In genomic region chr5:174378116-174378874, GRCh38 we compare ENCODE assay signal across 24 cellular contexts.
"Had no signal": no experiment of that assay in that cellular context is flagged by ENCODE, and none has a peak within 500 bp of the region (broad histone marks: within the 10 kb centered on the region; RNA-seq: fewer than 3 reads in every experiment).

No MANE protein-coding gene starts in this region.

- H3K36me3 ChIP-seq: adrenal gland, Peyer's patch had no signal

- DNase-seq: activated CD4-positive, alpha-beta T cell treated with anti-CD3 and anti-CD28 coated beads, Interleukin-2, amount 50 U/mL, for 1 hour; activated CD4-positive, CD25-positive, alpha-beta regulatory T cell; activated CD8-positive, alpha-beta memory T cell treated with anti-CD3 and anti-CD28 coated beads, Interleukin-2, amount 50 U/mL, for 4 hours; activated CD8-positive, alpha-beta T cell treated with anti-CD3 and anti-CD28 coated beads for 36 hours; activated naive CD4-positive, alpha-beta T cell treated with anti-CD3 and anti-CD28 coated beads, Interleukin-2, amount 50 U/mL, for 16 hours; activated naive CD8-positive, alpha-beta T cell treated with anti-CD3 and anti-CD28 coated beads, Interleukin-2, amount 10 ng/mL, durations not matched to agents 7 days and 5 days; adrenal gland; anterior cingulate cortex; caudate nucleus; NCI-H1092; NCI-H1417 treated with DMSO at 0.1 percent for 48 hours; NCI-H1694; NCI-H2029; NCI-H2107; NCI-H2171 treated with DMSO at 0.1 percent for 48 hours; NCI-H345; NCI-H510A; NCI-H526 treated with DMSO at 0.1 percent for 48 hours; NCI-H82; Peyer's patch; T-helper 1 cell had no signal

- H3K9ac ChIP-seq: KMS-11 had no signal

- H3K4me2 ChIP-seq: KMS-11 had no signal

- H3K27ac ChIP-seq: adrenal gland, KMS-11, Peyer's patch, SK-N-MC, VCaP had no signal

- H3K9me3 ChIP-seq: adrenal gland, Peyer's patch had no signal

- H3K4me1 ChIP-seq: adrenal gland, Peyer's patch had no signal

- ATAC-seq: activated CD8-positive, alpha-beta T cell treated with anti-CD3 and anti-CD28 coated beads for 36 hours had no signal

- H3K4me3 ChIP-seq: adrenal gland, Peyer's patch, SK-N-MC had no signal

- H3K27me3 ChIP-seq: adrenal gland, Peyer's patch had no signal
